In the genomic region with DNA sequence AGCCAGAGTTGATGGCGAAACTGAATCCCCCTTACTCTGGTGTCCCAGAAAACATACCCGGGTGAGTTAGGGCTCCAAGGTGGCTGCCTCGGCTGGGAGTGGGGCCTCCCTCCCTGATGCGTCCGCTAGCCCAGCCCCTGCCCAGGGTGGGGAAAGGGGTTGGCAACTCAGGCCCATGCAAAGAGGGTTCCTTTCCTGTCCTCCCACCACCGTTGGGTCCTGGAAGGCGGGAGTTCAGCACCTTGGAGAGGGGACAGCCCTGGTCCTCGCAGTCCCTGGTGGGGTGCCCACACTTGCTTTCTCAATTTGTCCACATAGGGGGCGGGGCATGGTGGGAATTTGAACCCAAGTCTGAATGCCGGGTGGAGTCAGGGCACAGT, we compare ENCODE assay signal across 1 cellular context.
A peak's percentile ranks its signal among the peaks of the same experiment; 100 is the strongest.
TF ChIP-seq lines count a peak whose summit lies in the region.

No MANE protein-coding gene starts in this region.

TF ChIP-seq in K562, 482 proteins besides CTCF, POLR2A, EP300 and RAD21 (continued from another document and continues in another):
- TF ChIP-seq HNRNPL (IDR thresholded peaks at IDR 0.05; ENCODE audit: low read depth, low read length) (no peak), REST (CRISPR knock-in tag; IDR thresholded peaks at IDR 0.05; ENCODE audit: low read depth) (peak; percentile 93), CC2D1A (IDR thresholded peaks at IDR 0.05) (no peak), TCF3 (CRISPR knock-in tag; IDR thresholded peaks at IDR 0.05) (no peak), ZNF121 (CRISPR knock-in tag; conservative IDR thresholded peaks at IDR 0.05) (no peak), GABPB1 (CRISPR knock-in tag; IDR thresholded peaks at IDR 0.05) (no peak), FOXM1 (IDR thresholded peaks at IDR 0.05; ENCODE audit: low read depth) (no peak), FOXM1 (CRISPR knock-in tag; IDR thresholded peaks at IDR 0.05; ENCODE audit: low read depth) (0 out of 2 replicates have a peak, but pooled peaks have one; percentile 73), HDAC1 (IDR thresholded peaks at IDR 0.05) (no peak), POLR2AphosphoS2 (IDR thresholded peaks at IDR 0.05; ENCODE audit: low read length) (peak; percentile 19; the same call in 1 of the 2 replicates), GTF2A2 (tag; IDR thresholded peaks at IDR 0.05) (no peak), GTF3C2 (IDR thresholded peaks at IDR 0.05; ENCODE audit: borderline replicate concordance, extremely low read depth, insufficient read length) (no peak), SRF (CRISPR knock-in tag; IDR thresholded peaks at IDR 0.05) (no peak), MTA1 (IDR thresholded peaks at IDR 0.05; ENCODE audit: borderline replicate concordance) (no peak), THAP7 (CRISPR knock-in tag; IDR thresholded peaks at IDR 0.05) (no peak), XRCC5 (IDR thresholded peaks at IDR 0.05; ENCODE audit: low read depth, low read length) (0 out of 2 replicates have a peak, but pooled peaks have one; percentile 75), PCBP2 (IDR thresholded peaks at IDR 0.05; ENCODE audit: low read depth, low read length, poor library complexity, severe bottlenecking) (no peak), HDAC6 (IDR thresholded peaks at IDR 0.05; ENCODE audit: low read depth, low read length) (no peak), ZNF263 (CRISPR knock-in tag; IDR thresholded peaks at IDR 0.05; ENCODE audit: borderline replicate concordance) (peak; percentile 58; the same call in 1 of the 2 replicates), NR2C2 (CRISPR knock-in tag; IDR thresholded peaks at IDR 0.05) (no peak), NR2C2 (tag; IDR thresholded peaks at IDR 0.05) (no peak), NCOA4 (IDR thresholded peaks at IDR 0.05; ENCODE audit: partially characterized antibody) (no peak), ZNF143 (CRISPR knock-in tag; IDR thresholded peaks at IDR 0.05) (no peak), ZNF124 (CRISPR knock-in tag; IDR thresholded peaks at IDR 0.05) (no peak)
- TF ChIP-seq, protein P1, sequence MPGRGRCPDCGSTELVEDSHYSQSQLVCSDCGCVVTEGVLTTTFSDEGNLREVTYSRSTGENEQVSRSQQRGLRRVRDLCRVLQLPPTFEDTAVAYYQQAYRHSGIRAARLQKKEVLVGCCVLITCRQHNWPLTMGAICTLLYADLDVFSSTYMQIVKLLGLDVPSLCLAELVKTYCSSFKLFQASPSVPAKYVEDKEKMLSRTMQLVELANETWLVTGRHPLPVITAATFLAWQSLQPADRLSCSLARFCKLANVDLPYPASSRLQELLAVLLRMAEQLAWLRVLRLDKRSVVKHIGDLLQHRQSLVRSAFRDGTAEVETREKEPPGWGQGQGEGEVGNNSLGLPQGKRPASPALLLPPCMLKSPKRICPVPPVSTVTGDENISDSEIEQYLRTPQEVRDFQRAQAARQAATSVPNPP (IDR thresholded peaks at IDR 0.05; ENCODE audit: borderline replicate concordance, insufficient read depth, insufficient read length): no peak
- TF ChIP-seq, protein P2, sequence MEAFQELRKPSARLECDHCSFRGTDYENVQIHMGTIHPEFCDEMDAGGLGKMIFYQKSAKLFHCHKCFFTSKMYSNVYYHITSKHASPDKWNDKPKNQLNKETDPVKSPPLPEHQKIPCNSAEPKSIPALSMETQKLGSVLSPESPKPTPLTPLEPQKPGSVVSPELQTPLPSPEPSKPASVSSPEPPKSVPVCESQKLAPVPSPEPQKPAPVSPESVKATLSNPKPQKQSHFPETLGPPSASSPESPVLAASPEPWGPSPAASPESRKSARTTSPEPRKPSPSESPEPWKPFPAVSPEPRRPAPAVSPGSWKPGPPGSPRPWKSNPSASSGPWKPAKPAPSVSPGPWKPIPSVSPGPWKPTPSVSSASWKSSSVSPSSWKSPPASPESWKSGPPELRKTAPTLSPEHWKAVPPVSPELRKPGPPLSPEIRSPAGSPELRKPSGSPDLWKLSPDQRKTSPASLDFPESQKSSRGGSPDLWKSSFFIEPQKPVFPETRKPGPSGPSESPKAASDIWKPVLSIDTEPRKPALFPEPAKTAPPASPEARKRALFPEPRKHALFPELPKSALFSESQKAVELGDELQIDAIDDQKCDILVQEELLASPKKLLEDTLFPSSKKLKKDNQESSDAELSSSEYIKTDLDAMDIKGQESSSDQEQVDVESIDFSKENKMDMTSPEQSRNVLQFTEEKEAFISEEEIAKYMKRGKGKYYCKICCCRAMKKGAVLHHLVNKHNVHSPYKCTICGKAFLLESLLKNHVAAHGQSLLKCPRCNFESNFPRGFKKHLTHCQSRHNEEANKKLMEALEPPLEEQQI (IDR thresholded peaks at IDR 0.05): no peak
- TF ChIP-seq, protein P3, sequence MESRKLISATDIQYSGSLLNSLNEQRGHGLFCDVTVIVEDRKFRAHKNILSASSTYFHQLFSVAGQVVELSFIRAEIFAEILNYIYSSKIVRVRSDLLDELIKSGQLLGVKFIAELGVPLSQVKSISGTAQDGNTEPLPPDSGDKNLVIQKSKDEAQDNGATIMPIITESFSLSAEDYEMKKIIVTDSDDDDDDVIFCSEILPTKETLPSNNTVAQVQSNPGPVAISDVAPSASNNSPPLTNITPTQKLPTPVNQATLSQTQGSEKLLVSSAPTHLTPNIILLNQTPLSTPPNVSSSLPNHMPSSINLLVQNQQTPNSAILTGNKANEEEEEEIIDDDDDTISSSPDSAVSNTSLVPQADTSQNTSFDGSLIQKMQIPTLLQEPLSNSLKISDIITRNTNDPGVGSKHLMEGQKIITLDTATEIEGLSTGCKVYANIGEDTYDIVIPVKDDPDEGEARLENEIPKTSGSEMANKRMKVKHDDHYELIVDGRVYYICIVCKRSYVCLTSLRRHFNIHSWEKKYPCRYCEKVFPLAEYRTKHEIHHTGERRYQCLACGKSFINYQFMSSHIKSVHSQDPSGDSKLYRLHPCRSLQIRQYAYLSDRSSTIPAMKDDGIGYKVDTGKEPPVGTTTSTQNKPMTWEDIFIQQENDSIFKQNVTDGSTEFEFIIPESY (CRISPR knock-in tag; IDR thresholded peaks at IDR 0.05): peak; percentile 60
- TF ChIP-seq, protein P4, sequence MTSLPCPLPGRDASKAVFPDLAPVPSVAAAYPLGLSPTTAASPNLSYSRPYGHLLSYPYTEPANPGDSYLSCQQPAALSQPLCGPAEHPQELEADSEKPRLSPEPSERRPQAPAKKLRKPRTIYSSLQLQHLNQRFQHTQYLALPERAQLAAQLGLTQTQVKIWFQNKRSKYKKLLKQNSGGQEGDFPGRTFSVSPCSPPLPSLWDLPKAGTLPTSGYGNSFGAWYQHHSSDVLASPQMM (CRISPR knock-in tag; IDR thresholded peaks at IDR 0.05): no peak
- TF ChIP-seq, protein P5, sequence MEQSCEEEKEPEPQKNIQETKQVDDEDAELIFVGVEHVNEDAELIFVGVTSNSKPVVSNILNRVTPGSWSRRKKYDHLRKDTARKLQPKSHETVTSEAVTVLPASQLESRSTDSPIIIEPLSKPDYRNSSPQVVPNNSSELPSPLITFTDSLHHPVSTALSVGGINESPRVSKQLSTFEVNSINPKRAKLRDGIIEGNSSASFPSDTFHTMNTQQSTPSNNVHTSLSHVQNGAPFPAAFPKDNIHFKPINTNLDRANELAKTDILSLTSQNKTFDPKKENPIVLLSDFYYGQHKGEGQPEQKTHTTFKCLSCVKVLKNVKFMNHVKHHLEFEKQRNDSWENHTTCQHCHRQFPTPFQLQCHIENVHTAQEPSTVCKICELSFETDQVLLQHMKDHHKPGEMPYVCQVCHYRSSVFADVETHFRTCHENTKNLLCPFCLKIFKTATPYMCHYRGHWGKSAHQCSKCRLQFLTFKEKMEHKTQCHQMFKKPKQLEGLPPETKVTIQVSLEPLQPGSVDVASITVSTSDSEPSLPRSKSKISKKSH (CRISPR knock-in tag; IDR thresholded peaks at IDR 0.05): no peak
- TF ChIP-seq, protein P6, sequence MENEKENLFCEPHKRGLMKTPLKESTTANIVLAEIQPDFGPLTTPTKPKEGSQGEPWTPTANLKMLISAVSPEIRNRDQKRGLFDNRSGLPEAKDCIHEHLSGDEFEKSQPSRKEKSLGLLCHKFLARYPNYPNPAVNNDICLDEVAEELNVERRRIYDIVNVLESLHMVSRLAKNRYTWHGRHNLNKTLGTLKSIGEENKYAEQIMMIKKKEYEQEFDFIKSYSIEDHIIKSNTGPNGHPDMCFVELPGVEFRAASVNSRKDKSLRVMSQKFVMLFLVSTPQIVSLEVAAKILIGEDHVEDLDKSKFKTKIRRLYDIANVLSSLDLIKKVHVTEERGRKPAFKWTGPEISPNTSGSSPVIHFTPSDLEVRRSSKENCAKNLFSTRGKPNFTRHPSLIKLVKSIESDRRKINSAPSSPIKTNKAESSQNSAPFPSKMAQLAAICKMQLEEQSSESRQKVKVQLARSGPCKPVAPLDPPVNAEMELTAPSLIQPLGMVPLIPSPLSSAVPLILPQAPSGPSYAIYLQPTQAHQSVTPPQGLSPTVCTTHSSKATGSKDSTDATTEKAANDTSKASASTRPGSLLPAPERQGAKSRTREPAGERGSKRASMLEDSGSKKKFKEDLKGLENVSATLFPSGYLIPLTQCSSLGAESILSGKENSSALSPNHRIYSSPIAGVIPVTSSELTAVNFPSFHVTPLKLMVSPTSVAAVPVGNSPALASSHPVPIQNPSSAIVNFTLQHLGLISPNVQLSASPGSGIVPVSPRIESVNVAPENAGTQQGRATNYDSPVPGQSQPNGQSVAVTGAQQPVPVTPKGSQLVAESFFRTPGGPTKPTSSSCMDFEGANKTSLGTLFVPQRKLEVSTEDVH (IDR thresholded peaks at IDR 0.05; ENCODE audit: low read depth, partially characterized antibody): no peak
- TF ChIP-seq, protein P7, sequence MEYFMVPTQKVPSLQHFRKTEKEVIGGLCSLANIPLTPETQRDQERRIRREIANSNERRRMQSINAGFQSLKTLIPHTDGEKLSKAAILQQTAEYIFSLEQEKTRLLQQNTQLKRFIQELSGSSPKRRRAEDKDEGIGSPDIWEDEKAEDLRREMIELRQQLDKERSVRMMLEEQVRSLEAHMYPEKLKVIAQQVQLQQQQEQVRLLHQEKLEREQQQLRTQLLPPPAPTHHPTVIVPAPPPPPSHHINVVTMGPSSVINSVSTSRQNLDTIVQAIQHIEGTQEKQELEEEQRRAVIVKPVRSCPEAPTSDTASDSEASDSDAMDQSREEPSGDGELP (CRISPR knock-in tag; IDR thresholded peaks at IDR 0.05; ENCODE audit: borderline replicate concordance): peak; percentile 40; the same call in 1 of the 2 replicates
- TF ChIP-seq, protein P8, sequence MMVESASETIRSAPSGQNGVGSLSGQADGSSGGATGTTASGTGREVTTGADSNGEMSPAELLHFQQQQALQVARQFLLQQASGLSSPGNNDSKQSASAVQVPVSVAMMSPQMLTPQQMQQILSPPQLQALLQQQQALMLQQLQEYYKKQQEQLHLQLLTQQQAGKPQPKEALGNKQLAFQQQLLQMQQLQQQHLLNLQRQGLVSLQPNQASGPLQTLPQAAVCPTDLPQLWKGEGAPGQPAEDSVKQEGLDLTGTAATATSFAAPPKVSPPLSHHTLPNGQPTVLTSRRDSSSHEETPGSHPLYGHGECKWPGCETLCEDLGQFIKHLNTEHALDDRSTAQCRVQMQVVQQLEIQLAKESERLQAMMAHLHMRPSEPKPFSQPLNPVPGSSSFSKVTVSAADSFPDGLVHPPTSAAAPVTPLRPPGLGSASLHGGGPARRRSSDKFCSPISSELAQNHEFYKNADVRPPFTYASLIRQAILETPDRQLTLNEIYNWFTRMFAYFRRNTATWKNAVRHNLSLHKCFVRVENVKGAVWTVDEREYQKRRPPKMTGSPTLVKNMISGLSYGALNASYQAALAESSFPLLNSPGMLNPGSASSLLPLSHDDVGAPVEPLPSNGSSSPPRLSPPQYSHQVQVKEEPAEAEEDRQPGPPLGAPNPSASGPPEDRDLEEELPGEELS (CRISPR knock-in tag; IDR thresholded peaks at IDR 0.05; ENCODE audit: borderline replicate concordance): peak; percentile 68; the same call in 1 of the 2 replicates
